23 cellular contexts compared by ENCODE assay signal in the genomic region with DNA sequence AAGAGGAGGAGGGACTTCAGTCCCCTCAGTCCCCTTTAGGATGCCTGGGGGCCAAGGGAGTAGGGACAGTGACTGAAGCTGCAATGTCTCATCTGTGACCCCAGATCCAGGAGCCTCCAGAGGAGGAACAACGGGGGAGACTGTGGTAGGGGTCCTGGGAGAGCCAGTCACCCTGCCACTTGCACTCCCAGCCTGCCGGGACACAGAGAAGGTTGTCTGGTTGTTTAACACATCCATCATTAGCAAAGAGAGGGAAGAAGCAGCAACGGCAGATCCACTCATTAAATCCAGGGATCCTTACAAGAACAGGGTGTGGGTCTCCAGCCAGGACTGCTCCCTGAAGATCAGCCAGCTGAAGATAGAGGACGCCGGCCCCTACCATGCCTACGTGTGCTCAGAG. TPM values are rescaled to one million over a fixed set of nuclear protein-coding genes. Genes with fewer than 3 reads are reported as not detected.
A peak's percentile ranks its signal among the peaks of the same experiment; 100 is the strongest.
DNase-seq lines count a peak whose midpoint lies in the region; ATAC-seq, FAIRE-seq and TF ChIP-seq lines count a peak whose summit lies in the region.
"Had no signal": no experiment of that assay in that cellular context is flagged by ENCODE, and none has a peak within 500 bp of the region (broad histone marks: within the 10 kb centered on the region; RNA-seq: fewer than 3 reads in every experiment).

No MANE protein-coding gene starts in this region.

- H3K27me3 ChIP-seq in CD8-positive, alpha-beta memory T cell (ENCODE audit: insufficient read depth, low read length, poor library complexity, severe bottlenecking) = no peaks in the 10 kb centered on the region
- H3K27me3 ChIP-seq: SJCRH30 had no signal

- H3K9me3 Mint-ChIP-seq in activated naive CD4-positive, alpha-beta T cell treated with anti-CD3 and anti-CD28 coated beads, Interleukin-2, amount 50 U/mL, for 24 hours = no peaks in the 10 kb centered on the region
- peaks cover 0 to 7% of the 10 kb centered on the region in 2 donors for H3K9me3 Mint-ChIP-seq in activated naive CD4-positive, alpha-beta T cell treated with anti-CD3 and anti-CD28 coated beads, Interleukin-2, amount 50 U/mL, for 72 hours
- no peaks in the 10 kb centered on the region for H3K9me3 Mint-ChIP-seq in CD8-positive, alpha-beta memory T cell
- H3K9me3 Mint-ChIP-seq in effector memory CD8-positive, alpha-beta T cell = no peaks in the 10 kb centered on the region
- no peaks in the 10 kb centered on the region for H3K9me3 Mint-ChIP-seq in stimulated activated effector memory CD8-positive, alpha-beta T cell treated with anti-CD3 and anti-CD28 coated beads, Interleukin-12 subunit alpha, Interleukin-12 subunit beta, amount 100 ng/mL, for 72 hours
- H3K9me3 Mint-ChIP-seq: CD14-positive monocyte had no signal

- no peak for ATAC-seq in activated naive CD4-positive, alpha-beta T cell treated with anti-CD3 and anti-CD28 coated beads, Interleukin-2, amount 50 U/mL, for 72 hours
- no peak for ATAC-seq in effector memory CD8-positive, alpha-beta T cell (replicated peaks)
- no peak for ATAC-seq in stimulated activated effector memory CD8-positive, alpha-beta T cell treated with anti-CD3 and anti-CD28 coated beads, Interleukin-12 subunit alpha, Interleukin-12 subunit beta, amount 100 ng/mL, for 72 hours
- ATAC-seq: GM12878 had no signal

- POLR2A ChIA-PET in CD8-positive, alpha-beta memory T cell (lab: Charles Lee) = interaction anchor here (1.3 kb wide), 1 partner anchor 17 kb away, joined by 4 read pairs; no protein-coding TSS in a partner anchor

- FAIRE-seq in kidney (lab: Jason Lieb, UNC) = no peak
- FAIRE-seq: GM12878, RCC 7860 had no signal

- H3K4me1 Mint-ChIP-seq in activated naive CD4-positive, alpha-beta T cell treated with anti-CD3 and anti-CD28 coated beads, Interleukin-2, amount 50 U/mL, for 24 hours = peaks cover 51% of the 10 kb centered on the region
- peaks cover 46 to 52% (median 49%) of the 10 kb centered on the region in 3 donors for H3K4me1 Mint-ChIP-seq in CD8-positive, alpha-beta memory T cell
- H3K4me1 Mint-ChIP-seq in effector memory CD8-positive, alpha-beta T cell (ENCODE audit: low read depth in 2 of 2) = peaks cover 39 to 41% of the 10 kb centered on the region in 2 donors
- H3K4me1 Mint-ChIP-seq in stimulated activated effector memory CD8-positive, alpha-beta T cell treated with anti-CD3 and anti-CD28 coated beads, Interleukin-12 subunit alpha, Interleukin-12 subunit beta, amount 100 ng/mL, for 72 hours = peaks cover 53% of the 10 kb centered on the region
- H3K4me1 Mint-ChIP-seq: CD14-positive monocyte had no signal

- H3K27ac ChIP-seq in CD8-positive, alpha-beta memory T cell (ENCODE audit: low read depth, low read length) = no peak overlapping the region
- no peak overlapping the region for H3K27ac ChIP-seq in kidney (ENCODE audit: low read depth in 2 of 2, low read length in 2 of 2)
- H3K27ac ChIP-seq: SJCRH30 had no signal

- H3K27ac Mint-ChIP-seq in activated naive CD4-positive, alpha-beta T cell treated with anti-CD3 and anti-CD28 coated beads, Interleukin-2, amount 50 U/mL, for 24 hours = peak overlapping the region; percentile 86
- H3K27ac Mint-ChIP-seq in activated naive CD4-positive, alpha-beta T cell treated with anti-CD3 and anti-CD28 coated beads, Interleukin-2, amount 50 U/mL, for 72 hours = no peak overlapping the region
- peak overlapping the region in 7 of 8 donors; percentile 51 to 89 (median 82) for H3K27ac Mint-ChIP-seq in CD8-positive, alpha-beta memory T cell
- peak overlapping the region; percentile 70 to 91 for H3K27ac Mint-ChIP-seq in effector memory CD8-positive, alpha-beta T cell
- peak overlapping the region; percentile 48 for H3K27ac Mint-ChIP-seq in stimulated activated effector memory CD8-positive, alpha-beta T cell treated with anti-CD3 and anti-CD28 coated beads, Interleukin-12 subunit alpha, Interleukin-12 subunit beta, amount 100 ng/mL, for 72 hours
- H3K27ac Mint-ChIP-seq: CD14-positive monocyte had no signal

- peaks cover 28% of the 10 kb centered on the region for H3K36me3 Mint-ChIP-seq in activated naive CD4-positive, alpha-beta T cell treated with anti-CD3 and anti-CD28 coated beads, Interleukin-2, amount 50 U/mL, for 24 hours
- H3K36me3 Mint-ChIP-seq in activated naive CD4-positive, alpha-beta T cell treated with anti-CD3 and anti-CD28 coated beads, Interleukin-2, amount 50 U/mL, for 72 hours = peaks cover 0 to 11% of the 10 kb centered on the region in 2 donors
- H3K36me3 Mint-ChIP-seq in CD8-positive, alpha-beta memory T cell = peaks cover 16 to 92% (median 22%) of the 10 kb centered on the region in 3 donors
- peaks cover 71% of the 10 kb centered on the region for H3K36me3 Mint-ChIP-seq in effector memory CD8-positive, alpha-beta T cell (ENCODE audit: insufficient read depth)
- peaks cover 19% of the 10 kb centered on the region for H3K36me3 Mint-ChIP-seq in stimulated activated effector memory CD8-positive, alpha-beta T cell treated with anti-CD3 and anti-CD28 coated beads, Interleukin-12 subunit alpha, Interleukin-12 subunit beta, amount 100 ng/mL, for 72 hours

- H3K4me3 Mint-ChIP-seq in activated naive CD4-positive, alpha-beta T cell treated with anti-CD3 and anti-CD28 coated beads, Interleukin-2, amount 50 U/mL, for 24 hours = no peak overlapping the region
- peak overlapping the region in 1 of 7 donors; percentile 41 for H3K4me3 Mint-ChIP-seq in CD8-positive, alpha-beta memory T cell
- no peak overlapping the region for H3K4me3 Mint-ChIP-seq in effector memory CD8-positive, alpha-beta T cell
- H3K4me3 Mint-ChIP-seq in stimulated activated effector memory CD8-positive, alpha-beta T cell treated with anti-CD3 and anti-CD28 coated beads, Interleukin-12 subunit alpha, Interleukin-12 subunit beta, amount 100 ng/mL, for 72 hours = no peak overlapping the region
- H3K4me3 Mint-ChIP-seq: CD14-positive monocyte had no signal

- intact Hi-C loops in kidney (cut with DNase I) = no loop called here

- no peak overlapping the region for H3K9ac ChIP-seq in kidney (ENCODE audit: low read length in 2 of 2)

- no peak overlapping the region for H3K4me3 ChIP-seq in CD8-positive, alpha-beta memory T cell (ENCODE audit: low read length)
- no peak overlapping the region for H3K4me3 ChIP-seq in kidney (ENCODE audit: low read length in 2 of 2)
- H3K4me3 ChIP-seq: GM12878, SJCRH30 had no signal

- H3K36me3 ChIP-seq in CD8-positive, alpha-beta memory T cell (ENCODE audit: insufficient read depth, low read length) = peaks cover 72% of the 10 kb centered on the region
- H3K36me3 ChIP-seq in kidney (ENCODE audit: control insufficient read depth in 1 of 2, insufficient read depth in 2 of 2, low read length in 2 of 2) = no peaks in the 10 kb centered on the region
- H3K36me3 ChIP-seq: SJCRH30 had no signal

- H3K4me1 ChIP-seq in CD8-positive, alpha-beta memory T cell (ENCODE audit: insufficient read depth, low read length) = peaks cover 8% of the 10 kb centered on the region
- H3K4me1 ChIP-seq in kidney (ENCODE audit: control insufficient read depth in 1 of 2, insufficient read depth in 1 of 2, low read depth in 1 of 2, low read length in 2 of 2) = no peaks in the 10 kb centered on the region
- H3K4me1 ChIP-seq: SJCRH30 had no signal

- no peak for TF ChIP-seq CTCF in kidney (IDR thresholded peaks at IDR 0.05; ENCODE audit: borderline replicate concordance, extremely low read depth, insufficient read depth)

- H3K27me3 Mint-ChIP-seq in activated naive CD4-positive, alpha-beta T cell treated with anti-CD3 and anti-CD28 coated beads, Interleukin-2, amount 50 U/mL, for 24 hours = no peaks in the 10 kb centered on the region
- H3K27me3 Mint-ChIP-seq in CD8-positive, alpha-beta memory T cell = no peaks in the 10 kb centered on the region
- no peaks in the 10 kb centered on the region for H3K27me3 Mint-ChIP-seq in effector memory CD8-positive, alpha-beta T cell

- CTCF ChIA-PET in CD8-positive, alpha-beta memory T cell (lab: Charles Lee) = no interaction called here

- no peaks in the 10 kb centered on the region for H3K9me3 ChIP-seq in CD8-positive, alpha-beta memory T cell (ENCODE audit: low read length)
- no peaks in the 10 kb centered on the region for H3K9me3 ChIP-seq in kidney (ENCODE audit: control insufficient read depth in 1 of 2, low read length in 2 of 2)
- H3K9me3 ChIP-seq: Caco-2, SJCRH30 had no signal

- DNase-seq in activated naive CD4-positive, alpha-beta T cell treated with anti-CD3 and anti-CD28 coated beads, Interleukin-2, amount 50 U/mL, for 72 hours (ENCODE audit: low spot score in 2 of 2) = no peak
- DNase-seq in CD8-positive, alpha-beta memory T cell = no peak
- DNase-seq in effector memory CD8-positive, alpha-beta T cell = no peak
- no peak for DNase-seq in stimulated activated effector memory CD8-positive, alpha-beta T cell treated with anti-CD3 and anti-CD28 coated beads, Interleukin-12 subunit alpha, Interleukin-12 subunit beta, amount 100 ng/mL, for 72 hours (ENCODE audit: low spot score in 2 of 2)
- DNase-seq in NCI-H524 (lab: John Stamatoyannopoulos, UW) (no peak), SW480 (ENCODE audit: low spot score) (no peak), kidney (no peak)
- DNase-seq: 8988T, Caco-2, DND-41, H7, Kasumi-1, NCI-H1694, NCI-H2081, NCI-H2171, NCI-H526, OCI-M1, SJCRH30 had no signal

RNA-seq across cellular contexts. Expression of gene LY9, which starts 18.3 kb away (rescaled TPM):
- total RNA-seq in activated naive CD4-positive, alpha-beta T cell treated with anti-CD3 and anti-CD28 coated beads, Interleukin-2, amount 50 U/mL, for 72 hours = 1 to 10 TPM; 5.2 to 9.7 TPM
- total RNA-seq in CD8-positive, alpha-beta memory T cell = 10 to 100 TPM; 16.4 to 16.5 TPM
- 206 TPM for polyA plus RNA-seq in CD8-positive, alpha-beta memory T cell
- 3.5 TPM for total RNA-seq in kidney
- polyA plus RNA-seq in kidney (ENCODE audit: insufficient read depth, low read depth, low replicate concordance) = 0.41 TPM
- total RNA-seq: Caco-2, MCF 10A, SJCRH30 had no signal

RNA-seq across cellular contexts. Expression of gene CD244, which starts 48.4 kb away (rescaled TPM):
- under 1 TPM in 1 of 2 donors, not detected in 1; 0.36 TPM for total RNA-seq in activated naive CD4-positive, alpha-beta T cell treated with anti-CD3 and anti-CD28 coated beads, Interleukin-2, amount 50 U/mL, for 72 hours
- total RNA-seq in CD8-positive, alpha-beta memory T cell = 1 to 10 TPM; 1.8 to 1.9 TPM
- polyA plus RNA-seq in CD8-positive, alpha-beta memory T cell = 40.7 TPM
- total RNA-seq in kidney = 1.8 TPM
- 0.15 TPM for polyA plus RNA-seq in kidney (ENCODE audit: insufficient read depth, low read depth, low replicate concordance)
- total RNA-seq: H7, MCF 10A, SJCRH30 had no signal

Comparison
In these comparisons a context has a peak if more than half of its experiments do, and no peak if none do; other contexts are left out.
1. H3K27ac Mint-ChIP-seq: peak in activated naive CD4-positive, alpha-beta T cell treated with anti-CD3 and anti-CD28 coated beads, Interleukin-2, amount 50 U/mL, for 24 hours (single experiment), CD8-positive, alpha-beta memory T cell (7 of 8), effector memory CD8-positive, alpha-beta T cell (2 of 2) and stimulated activated effector memory CD8-positive, alpha-beta T cell treated with anti-CD3 and anti-CD28 coated beads, Interleukin-12 subunit alpha, Interleukin-12 subunit beta, amount 100 ng/mL, for 72 hours (single experiment); none in activated naive CD4-positive, alpha-beta T cell treated with anti-CD3 and anti-CD28 coated beads, Interleukin-2, amount 50 U/mL, for 72 hours (0 of 2).